ENCODE assay signal across 9 cellular contexts in the genomic region with DNA sequence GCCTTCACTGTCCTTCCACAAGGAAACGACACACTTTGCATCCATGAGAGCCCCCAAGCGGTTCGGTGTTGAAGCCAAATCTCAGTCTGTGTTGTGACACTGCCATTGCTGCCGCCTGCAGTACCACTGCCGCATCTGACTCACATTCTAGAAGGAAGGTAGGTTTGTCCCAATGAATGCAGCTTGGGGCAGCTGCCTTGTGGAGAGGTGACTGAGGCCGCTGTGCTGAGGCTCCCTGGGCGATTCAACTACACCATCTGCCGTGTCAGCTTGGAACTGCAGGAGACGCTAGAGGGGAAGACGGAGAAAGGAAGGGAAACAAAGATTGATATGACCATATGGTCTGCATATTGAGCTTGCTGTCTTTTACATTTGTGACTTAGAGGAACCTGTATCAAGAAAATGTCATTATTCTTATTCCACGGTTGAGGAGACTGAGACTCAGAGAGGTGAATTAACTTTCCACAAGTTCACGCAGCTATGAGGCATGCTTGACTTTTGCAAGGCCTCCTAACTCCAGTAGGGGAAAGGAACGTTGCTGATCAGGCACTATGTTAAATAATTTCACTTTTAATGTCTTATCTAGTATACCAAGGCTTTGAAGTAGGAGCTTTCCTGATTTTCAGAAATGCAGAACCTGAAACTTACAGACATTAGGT. TPM values are rescaled to one million over a fixed set of nuclear protein-coding genes. Genes with fewer than 3 reads are reported as not detected.
DNase-seq lines count a peak whose midpoint lies in the region; ATAC-seq, FAIRE-seq and TF ChIP-seq lines count a peak whose summit lies in the region.
"Had no signal": no experiment of that assay in that cellular context is flagged by ENCODE, and none has a peak within 500 bp of the region (broad histone marks: within the 10 kb centered on the region; RNA-seq: fewer than 3 reads in every experiment).

No MANE protein-coding gene starts in this region.

- no peak overlapping the region for H3K27ac ChIP-seq in HCT116 (ENCODE audit: low read depth, low read length)
- no peak overlapping the region for H3K27ac ChIP-seq in MM.1S (ENCODE audit: low read length)
- no peak overlapping the region for H3K27ac ChIP-seq in RWPE2 (ENCODE audit: poor library complexity, severe bottlenecking)
- H3K27ac ChIP-seq in pancreas: no peak overlapping the region
- H3K27ac ChIP-seq in upper lobe of left lung: no peak overlapping the region
- H3K27ac ChIP-seq: neutrophil had no signal

- no TSS peak for BruUV-seq in HCT116 (replicated peaks; lab: Mats Ljungman, UMichigan)

- H3K27ac Mint-ChIP-seq in activated T-helper 17 cell treated with anti-CD3 and anti-CD28 coated beads, Interleukin-2, amount 50 U/mL, for 72 hours: no peak overlapping the region

- CTCF ChIA-PET in GM10248 (lab: Yijun Ruan, JAX) (interaction anchor here (0.6 to 7.4 kb wide), 59 partner anchors 9 to 1520 kb away, joined by 3 to 239 read pairs (median 5); a partner anchor contains a TSS), HCT116 (lab: Charles Lee) (interaction anchor here (0.6 to 3.2 kb wide), 35 partner anchors 9 to 634 kb away, joined by 3 to 154 read pairs (median 6); a partner anchor contains a TSS)

- ATAC-seq in HCT116: peak; percentile 100
- peak; percentile 90 for ATAC-seq in RWPE2 (ENCODE audit: low read depth)
- peak; percentile 100 for ATAC-seq in activated T-helper 17 cell treated with anti-CD3 and anti-CD28 coated beads, Interleukin-2, amount 50 U/mL, for 72 hours (replicated peaks)
- peak; percentile 99 to 100 (median 100) for ATAC-seq in pancreas
- ATAC-seq in upper lobe of left lung (ENCODE audit: low FRiP score in 2 of 2): peak; percentile 88 to 89

- peak; percentile 85 for TF ChIP-seq CTCF in GM10248 (IDR thresholded peaks at IDR 0.05; ENCODE audit: control extremely low read depth, extremely low read depth, low read depth, missing control alignments)
- peak; percentile 90 to 99 (median 99) for TF ChIP-seq CTCF in HCT116 (IDR thresholded peaks at IDR 0.05 in 2 of 3, conservative IDR thresholded peaks at IDR 0.05 in 1 of 3; ENCODE audit: borderline replicate concordance in 1 of 3, insufficient read depth in 1 of 3, low read depth in 2 of 3, low read length in 2 of 3)
- TF ChIP-seq CTCF in MM.1S (IDR thresholded peaks at IDR 0.05; ENCODE audit: low read length): peak; percentile 98
- peak; percentile 90 for TF ChIP-seq CTCF in RWPE2 (IDR thresholded peaks at IDR 0.05; ENCODE audit: poor library complexity, severe bottlenecking)
- peak; percentile 95 for TF ChIP-seq CTCF in foreskin fibroblast (IDR thresholded peaks at IDR 0.05; ENCODE audit: low read depth, low read length)
- TF ChIP-seq CTCF in pancreas (IDR thresholded peaks at IDR 0.05): peak; percentile 56 to 91 (median 84)
- peak; percentile 66 to 90 (median 79) for TF ChIP-seq CTCF in upper lobe of left lung (IDR thresholded peaks at IDR 0.05)

- 11 to 13% methylated on average over 13 of the region's 13 CpGs for WGBS in pancreas, 2 donors
- WGBS in upper lobe of left lung, 2 donors: 17 to 23% methylated on average over 13 of the region's 13 CpGs

- H3K27me3 ChIP-seq in HCT116 (ENCODE audit: insufficient read depth, low read length) (no peaks in the 10 kb centered on the region), MM.1S (replicated peaks; ENCODE audit: insufficient read depth, low read length) (no peaks in the 10 kb centered on the region), RWPE2 (ENCODE audit: insufficient read depth, poor library complexity, severe bottlenecking) (no peaks in the 10 kb centered on the region), pancreas (no peaks in the 10 kb centered on the region), upper lobe of left lung (no peaks in the 10 kb centered on the region)

- DNase-seq in GM10248 (ENCODE audit: extremely low spot score): peak; percentile 80
- peak; percentile 94 for DNase-seq in HCT116 (ENCODE audit: low read depth, low spot score)
- peak; percentile 88 for DNase-seq in MM.1S
- DNase-seq in RWPE2 (ENCODE audit: low spot score): no peak
- peak; percentile 63 to 84 for DNase-seq in foreskin fibroblast
- peak; percentile 66 to 88 (median 74) for DNase-seq in pancreas
- DNase-seq in upper lobe of left lung: peak in 1 of 2 donors; percentile 72

- H3K4me3 Mint-ChIP-seq in activated T-helper 17 cell treated with anti-CD3 and anti-CD28 coated beads, Interleukin-2, amount 50 U/mL, for 72 hours: no peak overlapping the region

- TF ChIP-seq POLR2A in HCT116 (IDR thresholded peaks at IDR 0.05; ENCODE audit: borderline replicate concordance, extremely low read depth, insufficient read depth, insufficient read length) (no peak), upper lobe of left lung (IDR thresholded peaks at IDR 0.05) (no peak)

- H3K36me3 Mint-ChIP-seq in activated T-helper 17 cell treated with anti-CD3 and anti-CD28 coated beads, Interleukin-2, amount 50 U/mL, for 72 hours (ENCODE audit: low read depth): no peaks in the 10 kb centered on the region

- no peaks in the 10 kb centered on the region for H3K9me2 ChIP-seq in HCT116 (ENCODE audit: insufficient read depth)
- H3K9me2 ChIP-seq in MM.1S (replicated peaks; ENCODE audit: insufficient read depth, low read length): no peaks in the 10 kb centered on the region

- H3K4me1 ChIP-seq in HCT116 (ENCODE audit: control insufficient read depth in 1 of 2, insufficient read depth in 2 of 2, low read length in 2 of 2) (no peaks in the 10 kb centered on the region), MM.1S (ENCODE audit: low read length) (0 out of 2 replicates have a peak, but pooled peaks cover 6% of the 10 kb centered on the region), RWPE2 (ENCODE audit: insufficient read depth, poor library complexity, severe bottlenecking) (no peaks in the 10 kb centered on the region), pancreas (no peaks in the 10 kb centered on the region), upper lobe of left lung (no peaks in the 10 kb centered on the region)

- H3K9me3 ChIP-seq in HCT116 (ENCODE audit: control insufficient read depth in 1 of 2, insufficient read depth in 1 of 2, low read depth in 1 of 2, low read length in 2 of 2): no peaks in the 10 kb centered on the region
- H3K9me3 ChIP-seq in MM.1S (replicated peaks; ENCODE audit: insufficient read depth, low read length): no peaks in the 10 kb centered on the region
- H3K9me3 ChIP-seq in RWPE2 (ENCODE audit: severe bottlenecking): no peaks in the 10 kb centered on the region
- no peaks in the 10 kb centered on the region for H3K9me3 ChIP-seq in pancreas
- no peaks in the 10 kb centered on the region for H3K9me3 ChIP-seq in upper lobe of left lung
- H3K9me3 ChIP-seq: neutrophil had no signal

- H3K9ac ChIP-seq in HCT116 (ENCODE audit: low read length) (no peak overlapping the region), MM.1S (ENCODE audit: low read length) (no peak overlapping the region)

- intact Hi-C loops in HCT116 (cut with micrococcal nuclease) (loop anchor here (2.0 to 5.0 kb wide), 7 partner anchors 45 to 635 kb away; a partner anchor contains a TSS), pancreas (cut with DNase I) (no loop called here)

- H2AFZ ChIP-seq in HCT116 (ENCODE audit: low read depth, low read length, poor library complexity, severe bottlenecking) (peak overlapping the region; percentile 95), MM.1S (ENCODE audit: low read length) (peak overlapping the region; percentile 53)

- H3K4me1 Mint-ChIP-seq in activated T-helper 17 cell treated with anti-CD3 and anti-CD28 coated beads, Interleukin-2, amount 50 U/mL, for 72 hours: no peaks in the 10 kb centered on the region

- POLR2A ChIA-PET in GM10248 (lab: Yijun Ruan, JAX) (interaction anchor here (0.6 kb wide), 1 partner anchor 259 kb away, joined by 3 read pairs; no protein-coding TSS in a partner anchor), HCT116 (lab: Charles Lee) (interaction anchor here (1.0 to 1.3 kb wide), 4 partner anchors 9 to 153 kb away, joined by 3 to 6 read pairs (median 3); no protein-coding TSS in a partner anchor)

- no peak overlapping the region for H3K4me3 ChIP-seq in HCT116 (replicated peaks in 1 of 2; ENCODE audit: low read depth in 1 of 2, low read length in 2 of 2)
- no peak overlapping the region for H3K4me3 ChIP-seq in MM.1S (ENCODE audit: low read length)
- no peak overlapping the region for H3K4me3 ChIP-seq in RWPE2 (ENCODE audit: severe bottlenecking)
- H3K4me3 ChIP-seq in foreskin fibroblast (ENCODE audit: low read depth in 1 of 2, low read length in 2 of 2): no peak overlapping the region
- H3K4me3 ChIP-seq in pancreas: no peak overlapping the region
- no peak overlapping the region for H3K4me3 ChIP-seq in upper lobe of left lung

- peak; percentile 100 for TF ChIP-seq RAD21 in HCT116 (IDR thresholded peaks at IDR 0.05; ENCODE audit: low read depth)

- H3K4me2 ChIP-seq in HCT116 (ENCODE audit: low read length) (peak overlapping the region; percentile 28; the same call in 1 of the 2 replicates), MM.1S (ENCODE audit: low read depth, low read length) (no peak overlapping the region)

- no peaks in the 10 kb centered on the region for H3K79me2 ChIP-seq in HCT116 (ENCODE audit: insufficient read depth, low read length)
- H3K79me2 ChIP-seq in MM.1S (ENCODE audit: low read length): no peaks in the 10 kb centered on the region

- H4K20me1 ChIP-seq in HCT116 (ENCODE audit: insufficient read depth) (no peaks in the 10 kb centered on the region), MM.1S (ENCODE audit: insufficient read depth, low read length) (no peaks in the 10 kb centered on the region)

- no peaks in the 10 kb centered on the region for H3F3A ChIP-seq in MM.1S (ENCODE audit: insufficient read depth, low read length)

- no peaks in the 10 kb centered on the region for H3K9me3 Mint-ChIP-seq in activated T-helper 17 cell treated with anti-CD3 and anti-CD28 coated beads, Interleukin-2, amount 50 U/mL, for 72 hours

- RAD21 ChIA-PET in HCT116 (lab: Charles Lee; ENCODE audit: low non-redundant PET in 1 of 2, low total read pairs in 2 of 2, uncharacterized antibody in 2 of 2, unreplicated experiment in 2 of 2): interaction anchor here (0.6 to 2.0 kb wide), 10 partner anchors 21 to 622 kb away, joined by 3 to 27 read pairs (median 4); no protein-coding TSS in a partner anchor

- H3K27me3 Mint-ChIP-seq in activated T-helper 17 cell treated with anti-CD3 and anti-CD28 coated beads, Interleukin-2, amount 50 U/mL, for 72 hours: no peaks in the 10 kb centered on the region

- no peaks in the 10 kb centered on the region for H3K36me3 ChIP-seq in HCT116 (ENCODE audit: control insufficient read depth in 1 of 2, insufficient read depth in 2 of 2, low read length in 2 of 2)
- no peaks in the 10 kb centered on the region for H3K36me3 ChIP-seq in MM.1S (replicated peaks; ENCODE audit: insufficient read depth, low read length)
- H3K36me3 ChIP-seq in RWPE2 (ENCODE audit: low read depth): no peaks in the 10 kb centered on the region
- H3K36me3 ChIP-seq in pancreas: no peaks in the 10 kb centered on the region
- no peaks in the 10 kb centered on the region for H3K36me3 ChIP-seq in upper lobe of left lung
- H3K36me3 ChIP-seq: neutrophil had no signal

- TF ChIP-seq EP300 in upper lobe of left lung (IDR thresholded peaks at IDR 0.05): no peak

- FAIRE-seq in pancreas (lab: Jason Lieb, UNC): no peak

RNA-seq across cellular contexts. Expression of a gene that starts 43.5 kb away (rescaled TPM):
- total RNA-seq in HCT116 (2021; ENCODE audit: unreplicated experiment): 73.7 TPM
- polyA plus RNA-seq in HCT116 (2012): 37.5 and 46.3 TPM in 2 replicates
- 100 to 1,000 TPM; 134 to 245 TPM for total RNA-seq in activated T-helper 17 cell treated with anti-CD3 and anti-CD28 coated beads, Interleukin-2, amount 50 U/mL, for 72 hours
- 10 to 100 TPM; 50.7 to 75.2 (median 66.4) TPM for total RNA-seq in pancreas
- 10 to 100 TPM; 15.9 to 38.9 TPM for polyA plus RNA-seq in pancreas
- total RNA-seq in upper lobe of left lung: 100 to 1,000 TPM in 1 of 6 donors, 10 to 100 TPM in 5; 47.5 to 159 (median 60.7) TPM
